14 cellular contexts compared by ENCODE assay signal in genomic region chr1:28519946-28520725, GRCh38. TPM values are rescaled to one million over a fixed set of nuclear protein-coding genes. Genes with fewer than 3 reads are reported as not detected.
DNase-seq lines count a peak whose midpoint lies in the region; ATAC-seq and TF ChIP-seq lines count a peak whose summit lies in the region.
"Had no signal": no experiment of that assay in that cellular context is flagged by ENCODE, and none has a peak within 500 bp of the region (broad histone marks: within the 10 kb centered on the region; RNA-seq: fewer than 3 reads in every experiment).

No MANE protein-coding gene starts in this region.

- H4K12ac ChIP-seq in trophoblast cell (ENCODE audit: low read depth, low read length): no peak overlapping the region

- TF ChIP-seq CTCF in Loucy (conservative IDR thresholded peaks at IDR 0.05; ENCODE audit: low read length) (no peak), body of pancreas (IDR thresholded peaks at IDR 0.05) (no peak)

- peak overlapping the region; percentile 78 for H2BK120ac ChIP-seq in trophoblast cell (ENCODE audit: insufficient read depth, low read length, poor library complexity)

- peak overlapping the region; percentile 43 for H2AK5ac ChIP-seq in trophoblast cell (ENCODE audit: low read length)

- H3K4me3 Mint-ChIP-seq in activated T-cell treated with anti-CD3 and anti-CD28 coated beads, Interleukin-2, amount 50 U/mL, for 24 hours: peak overlapping the region; percentile 90

- H3K14ac ChIP-seq in trophoblast cell (ENCODE audit: low read length): peak overlapping the region; percentile 77

- H3K9me3 Mint-ChIP-seq in activated T-cell treated with anti-CD3 and anti-CD28 coated beads, Interleukin-2, amount 50 U/mL, for 24 hours: no peaks in the 10 kb centered on the region

- WGBS in body of pancreas, 2 donors: 33 to 52% methylated on average over 6 to 10 of the region's 10 CpGs
- WGBS in trophoblast cell (ENCODE audit: extremely low coverage, insufficient coverage, insufficient read length): no CpG with 5 or more reads among the region's 10 CpGs

- H3K9me3 ChIP-seq in Loucy (ENCODE audit: insufficient read depth, low read depth, low read length) (no peaks in the 10 kb centered on the region), body of pancreas (no peaks in the 10 kb centered on the region), trophoblast cell (ENCODE audit: insufficient read depth, low read depth, low read length) (no peaks in the 10 kb centered on the region)
- H3K9me3 ChIP-seq: psoas muscle had no signal

- peak overlapping the region; percentile 50 for H3K27ac Mint-ChIP-seq in activated T-cell treated with anti-CD3 and anti-CD28 coated beads, Interleukin-2, amount 50 U/mL, for 24 hours

- H3K18ac ChIP-seq in trophoblast cell (ENCODE audit: low read length): peak overlapping the region; percentile 89

- H3K36me3 ChIP-seq in Loucy (ENCODE audit: insufficient read depth, low read length) (no peaks in the 10 kb centered on the region), body of pancreas (replicated peaks in 1 of 2; ENCODE audit: insufficient read depth in 1 of 2, low read depth in 2 of 2) (no peaks in the 10 kb centered on the region), trophoblast cell (ENCODE audit: control insufficient read depth in 1 of 2, insufficient read depth in 2 of 2, low read length in 2 of 2) (peaks cover 6 to 8% of the 10 kb centered on the region in 2 experiments)

- H3K27me3 ChIP-seq in Loucy (ENCODE audit: insufficient read depth, low read length, poor library complexity, severe bottlenecking) (no peaks in the 10 kb centered on the region), body of pancreas (no peaks in the 10 kb centered on the region), trophoblast cell (ENCODE audit: insufficient read depth, low read length) (no peaks in the 10 kb centered on the region)

- H3K79me1 ChIP-seq in trophoblast cell (ENCODE audit: low read length): peaks cover 62% of the 10 kb centered on the region

- DNase-seq in activated T-cell treated with anti-CD3 and anti-CD28 coated beads, Interleukin-2, amount 50 U/mL, for 24 hours: no peak
- no peak for DNase-seq in activated T-cell treated with anti-CD3 and anti-CD28 coated beads for 4 hours
- peak in 3 of 4 donors; percentile 41 to 69 (median 67) for DNase-seq in body of pancreas
- DNase-seq in trophoblast cell: no peak
- DNase-seq in SW 1271 (lab: John Stamatoyannopoulos, UW): no peak
- DNase-seq in OCI-M2 (lab: John Stamatoyannopoulos, UW; ENCODE audit: unreplicated experiment): no peak
- no peak for DNase-seq in DMS53 treated with DMSO at 0.1 percent for 48 hours (lab: John Stamatoyannopoulos, UW; ENCODE audit: unreplicated experiment)
- DNase-seq: effector CD4-positive, alpha-beta T cell; GF-D8; NCI-H2029 treated with DMSO at 0.1 percent for 48 hours; psoas muscle; stimulated activated CD4-positive, alpha-beta T cell treated with anti-CD3 and anti-CD28 coated beads, Interleukin-4, amount 100 ng/mL, for 1 hour; WERI-Rb-1 had no signal

- no peak overlapping the region for H3K23ac ChIP-seq in trophoblast cell (ENCODE audit: low read length)

- intact Hi-C loops in body of pancreas (cut with DNase I): loop anchor here (5.0 kb wide), 1 partner anchor 82 kb away; no protein-coding TSS in a partner anchor

- H3K4me1 ChIP-seq in Loucy (ENCODE audit: insufficient read depth, low read length, poor library complexity, severe bottlenecking) (peaks cover 31% of the 10 kb centered on the region), body of pancreas (peaks cover 27% of the 10 kb centered on the region), trophoblast cell (ENCODE audit: control insufficient read depth in 1 of 2, insufficient read depth in 2 of 2, low read length in 2 of 2) (peaks cover 42 to 49% of the 10 kb centered on the region in 2 experiments)

- no peaks in the 10 kb centered on the region for H3K27me3 Mint-ChIP-seq in activated T-cell treated with anti-CD3 and anti-CD28 coated beads, Interleukin-2, amount 50 U/mL, for 24 hours

- peaks cover 20% of the 10 kb centered on the region for H4K20me1 ChIP-seq in Loucy (ENCODE audit: insufficient read depth, low read length, poor library complexity, severe bottlenecking)

- H3K79me2 ChIP-seq in Loucy (ENCODE audit: insufficient read depth, low read length) (peaks cover 61% of the 10 kb centered on the region), trophoblast cell (ENCODE audit: control insufficient read depth, insufficient read depth, low read length, poor library complexity) (peaks cover 35% of the 10 kb centered on the region)

- H3K4me1 Mint-ChIP-seq in activated T-cell treated with anti-CD3 and anti-CD28 coated beads, Interleukin-2, amount 50 U/mL, for 24 hours (ENCODE audit: low read depth): peaks cover 49% of the 10 kb centered on the region

- no peak for TF ChIP-seq POLR2A in body of pancreas (IDR thresholded peaks at IDR 0.05)

- H2BK5ac ChIP-seq in trophoblast cell (ENCODE audit: low read depth, low read length, poor library complexity): peak overlapping the region; percentile 93

- H2AFZ ChIP-seq in Loucy (ENCODE audit: low read length): no peak overlapping the region
- no peak overlapping the region for H2AFZ ChIP-seq in trophoblast cell (ENCODE audit: insufficient read depth, low read length, poor library complexity)

- H3K4ac ChIP-seq in trophoblast cell (ENCODE audit: low read depth, low read length): peak overlapping the region; percentile 53

- H3K4me3 ChIP-seq in Loucy (ENCODE audit: low read length, poor library complexity, severe bottlenecking): peak overlapping the region; percentile 89
- no peak overlapping the region for H3K4me3 ChIP-seq in body of pancreas
- H3K4me3 ChIP-seq in trophoblast cell (ENCODE audit: low read depth, low read length): no peak overlapping the region

- H2BK12ac ChIP-seq in trophoblast cell (ENCODE audit: low read length): peak overlapping the region; percentile 70

- peaks cover 10% of the 10 kb centered on the region for H3F3A ChIP-seq in Loucy (ENCODE audit: low read depth)

- H3K4me2 ChIP-seq in Loucy (ENCODE audit: low read depth, low read length, poor library complexity, severe bottlenecking) (peak overlapping the region; percentile 98), trophoblast cell (ENCODE audit: low read length) (peak overlapping the region; percentile 38)

- H3K36me3 Mint-ChIP-seq in activated T-cell treated with anti-CD3 and anti-CD28 coated beads, Interleukin-2, amount 50 U/mL, for 24 hours (ENCODE audit: low read depth): peaks cover 66% of the 10 kb centered on the region

- ATAC-seq in body of pancreas: no peak
- ATAC-seq: psoas muscle had no signal

- peak overlapping the region; percentile 98 for H4K91ac ChIP-seq in trophoblast cell (ENCODE audit: low read depth, low read length)

- H3K9ac ChIP-seq in Loucy (ENCODE audit: low read depth, low read length, poor library complexity, severe bottlenecking) (peak overlapping the region; percentile 90), trophoblast cell (ENCODE audit: low read length) (no peak overlapping the region)

- H3K27ac ChIP-seq in body of pancreas: peak overlapping the region in 1 of 4 donors; percentile 36
- H3K27ac ChIP-seq in trophoblast cell (ENCODE audit: low read depth, low read length): peak overlapping the region; percentile 86
- H3K27ac ChIP-seq: psoas muscle, WERI-Rb-1 had no signal

- no peaks in the 10 kb centered on the region for H3K9me2 ChIP-seq in Loucy (replicated peaks; ENCODE audit: low read depth, low read length)

- peak overlapping the region; percentile 72 for H4K8ac ChIP-seq in trophoblast cell (ENCODE audit: low read depth, low read length)

RNA-seq across cellular contexts. Expression of gene RCC1, which starts 14.3 kb away (rescaled TPM):
- total RNA-seq in body of pancreas: 10 to 100 TPM; 10.1 to 23.4 TPM
- 90.8 and 94.1 TPM in 2 replicates for polyA plus RNA-seq in trophoblast cell (2013)

RNA-seq across cellular contexts. Expression of gene TRNAU1AP, which starts 32.7 kb away (rescaled TPM):
- 10 to 100 TPM in 1 of 2 donors, 1 to 10 TPM in 1; 8.9 to 14.3 TPM for total RNA-seq in body of pancreas
- polyA plus RNA-seq in trophoblast cell (2013): 50.8 and 53.6 TPM in 2 replicates

Comparison
In these comparisons a context has a peak if more than half of its experiments do, and no peak if none do; other contexts are left out.
1. DNase-seq: peak in body of pancreas (3 of 4); none in activated T-cell treated with anti-CD3 and anti-CD28 coated beads, Interleukin-2, amount 50 U/mL, for 24 hours (single experiment), activated T-cell treated with anti-CD3 and anti-CD28 coated beads for 4 hours (single experiment), trophoblast cell (0 of 2), SW 1271 (0 of 2), OCI-M2 (single experiment) and DMS53 treated with DMSO at 0.1 percent for 48 hours (single experiment).